In the genomic region with DNA sequence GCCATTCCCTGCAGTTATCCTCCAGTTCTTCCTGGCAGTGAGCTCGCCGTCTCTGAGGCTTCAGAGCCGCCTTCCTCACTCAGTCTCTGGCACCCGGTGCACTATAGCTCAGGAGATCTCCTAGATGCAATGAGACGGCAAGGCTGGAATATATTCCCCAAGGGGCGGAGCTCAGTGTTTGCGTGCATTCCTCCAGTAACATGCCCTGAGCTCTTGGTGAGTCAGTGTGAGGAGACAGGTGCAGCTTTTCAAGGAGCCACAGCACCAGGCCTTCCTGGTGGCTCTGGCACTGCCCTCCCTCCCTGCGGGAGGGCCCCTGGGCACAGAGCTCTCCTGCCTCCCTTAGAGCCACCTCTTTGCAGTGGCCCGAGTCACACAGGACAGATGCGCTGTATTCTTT, we compare ENCODE assay signal across 20 cellular contexts.
A peak's percentile ranks its signal among the peaks of the same experiment; 100 is the strongest.
DNase-seq lines count a peak whose midpoint lies in the region; ATAC-seq and TF ChIP-seq lines count a peak whose summit lies in the region.
"Had no signal": no experiment of that assay in that cellular context is flagged by ENCODE, and none has a peak within 500 bp of the region (broad histone marks: within the 10 kb centered on the region; RNA-seq: fewer than 3 reads in every experiment).

No MANE protein-coding gene starts in this region.

- H3K4me1 ChIP-seq in mammary epithelial cell (ENCODE audit: insufficient read depth, low read length) (no peaks in the 10 kb centered on the region), upper lobe of right lung (no peaks in the 10 kb centered on the region), spleen (no peaks in the 10 kb centered on the region)
- H3K4me1 ChIP-seq: body of pancreas, colonic mucosa, vagina had no signal

- in situ Hi-C loops in T47D (cut with HindIII; ENCODE audit: low pct_unique_long_range_greater_than_20kb, low sequenced_read_pairs) (no loop called here), mammary epithelial cell (cut with MboI; ENCODE audit: low sequenced_read_pairs in 2 of 2) (no loop called here)

- intact Hi-C loops in mammary epithelial cell (cut with micrococcal nuclease): no loop called here
- intact Hi-C loops in left colon (cut with DNase I, micrococcal nuclease): no loop called here
- intact Hi-C loops in upper lobe of right lung (cut with DNase I): no loop called here
- intact Hi-C loops in spleen (cut with DNase I; ENCODE audit: low total_unique reads): no loop called here

- H3K4me3 ChIP-seq in mammary epithelial cell (replicated peaks in 1 of 3; ENCODE audit: insufficient read depth in 1 of 3, low read depth in 2 of 3, low read length in 3 of 3) (no peak overlapping the region), upper lobe of right lung (no peak overlapping the region), spleen (no peak overlapping the region)
- H3K4me3 ChIP-seq: body of pancreas, colonic mucosa, smooth muscle cell, vagina had no signal

- ATAC-seq in left colon (peak; percentile 28), upper lobe of right lung (peak; percentile 16), GM18520 (IDR thresholded peaks at IDR 0.05; ENCODE audit: unreplicated experiment) (no peak)
- ATAC-seq: body of pancreas; natural killer cell treated with Interleukin-12 subunit alpha and Interleukin-12 subunit beta and Interleukin-15 and Interleukin-18, amount 100 ng/mL, for 72 hours had no signal

- H3K9me3 ChIP-seq in mammary epithelial cell (replicated peaks; ENCODE audit: insufficient read depth, low read length) (peaks cover 35% of the 10 kb centered on the region), upper lobe of right lung (no peaks in the 10 kb centered on the region), spleen (no peaks in the 10 kb centered on the region)
- H3K9me3 ChIP-seq: body of pancreas, colonic mucosa, vagina had no signal

- H3K9ac ChIP-seq in mammary epithelial cell (ENCODE audit: insufficient read depth, low read length): no peak overlapping the region

- H3K27ac ChIP-seq in mammary epithelial cell (ENCODE audit: insufficient read depth, low read depth, low read length) (no peak overlapping the region), RWPE1 (no peak overlapping the region), upper lobe of right lung (no peak overlapping the region), spleen (no peak overlapping the region)
- H3K27ac ChIP-seq: body of pancreas, C4-2B, colonic mucosa, vagina had no signal

- TF ChIP-seq POLR2A in spleen (IDR thresholded peaks at IDR 0.05): no peak

- no peak overlapping the region for H2AFZ ChIP-seq in mammary epithelial cell (ENCODE audit: low read depth, low read length)

- DNase-seq in T47D (ENCODE audit: low read depth in 1 of 2, low spot score in 1 of 2): peak; percentile 80 to 84
- no peak for DNase-seq in mammary epithelial cell
- peak; percentile 71 for DNase-seq in RWPE1 (ENCODE audit: low spot score)
- no peak for DNase-seq in left colon
- DNase-seq in upper lobe of right lung: no peak
- DNase-seq in spleen: no peak
- no peak for DNase-seq in activated naive CD4-positive, alpha-beta T cell treated with Interleukin-2 at 50 U/mL for 16 hours
- DNase-seq: activated naive CD8-positive, alpha-beta T cell treated with anti-CD3 and anti-CD28 coated beads, Interleukin-2, amount 10 ng/mL, durations not matched to agents 7 days and 5 days; colonic mucosa; DMS153; NCI-H1105 treated with DMSO at 0.1 percent for 48 hours; NCI-H2171; NCI-H748 treated with DMSO at 0.1 percent for 48 hours; stimulated activated CD8-positive, alpha-beta memory T cell treated with anti-CD3 and anti-CD28 coated beads, Interleukin-4, amount 100 ng/mL, for 48 hours had no signal

- no peaks in the 10 kb centered on the region for H3K27me3 ChIP-seq in mammary epithelial cell (ENCODE audit: insufficient read depth, low read length)
- no peaks in the 10 kb centered on the region for H3K27me3 ChIP-seq in upper lobe of right lung
- H3K27me3 ChIP-seq in spleen (replicated peaks in 1 of 7): no peaks in the 10 kb centered on the region
- H3K27me3 ChIP-seq: body of pancreas, colonic mucosa, vagina had no signal

- H3K79me2 ChIP-seq in mammary epithelial cell (ENCODE audit: insufficient read depth, low read length): no peaks in the 10 kb centered on the region

- no peak overlapping the region for H3K4me2 ChIP-seq in mammary epithelial cell (ENCODE audit: insufficient read depth, low read depth, low read length)
- H3K4me2 ChIP-seq: smooth muscle cell had no signal

- H4K20me1 ChIP-seq in mammary epithelial cell (ENCODE audit: insufficient read depth, low read length): no peaks in the 10 kb centered on the region

- H3K36me3 ChIP-seq in mammary epithelial cell (ENCODE audit: insufficient read depth, low read length) (no peaks in the 10 kb centered on the region), upper lobe of right lung (no peaks in the 10 kb centered on the region), spleen (peaks cover 0 to 4% (median 0%) of the 10 kb centered on the region in 6 donors)
- H3K36me3 ChIP-seq: colonic mucosa, vagina had no signal

- BruUV-seq in mammary epithelial cell (replicated peaks; lab: Mats Ljungman, UMichigan): no TSS peak

- POLR2A ChIA-PET in RWPE1 (lab: Yijun Ruan, JAX; ENCODE audit: low non-redundant PET): interaction anchor here (0.6 kb wide), 1 partner anchor 17 kb away, joined by 3 read pairs; no protein-coding TSS in a partner anchor

- TF ChIP-seq CTCF in mammary epithelial cell (conservative IDR thresholded peaks at IDR 0.05 in 1 of 2, IDR thresholded peaks at IDR 0.05 in 1 of 2; ENCODE audit: extremely low read depth in 1 of 2, insufficient read depth in 1 of 2, low read depth in 1 of 2, low read length in 2 of 2): no peak
- no peak for TF ChIP-seq CTCF in RWPE1 (conservative IDR thresholded peaks at IDR 0.05; ENCODE audit: low read depth)
- TF ChIP-seq CTCF in upper lobe of right lung (IDR thresholded peaks at IDR 0.05): no peak
- TF ChIP-seq CTCF in spleen (IDR thresholded peaks at IDR 0.05 in 8 of 11, conservative IDR thresholded peaks at IDR 0.05 in 3 of 11): no peak

- CTCF ChIA-PET in mammary epithelial cell (lab: Charles Lee; ENCODE audit: low non-redundant PET) (interaction anchor here (0.6 kb wide), 1 partner anchor 834 kb away, joined by 3 read pairs; no protein-coding TSS in a partner anchor), RWPE1 (lab: Yijun Ruan, JAX) (interaction anchor here (0.6 to 0.7 kb wide), 2 partner anchors 935 to 997 kb away, joined by 4 to 9 read pairs; no protein-coding TSS in a partner anchor)

- dilution Hi-C loops in mammary epithelial cell (cut with HindIII; ENCODE audit: low sequenced_read_pairs): no loop called here

- WGBS in mammary epithelial cell (ENCODE audit: low coverage, missing lambda C conversion rate): 85% methylated on average over 10 of the region's 10 CpGs
- 90 to 95% (median 92%) methylated on average over 9 to 10 of the region's 10 CpGs for WGBS in spleen, 5 donors

Comparison
In these comparisons a context has a peak if more than half of its experiments do, and no peak if none do; other contexts are left out.
1. DNase-seq: peak in T47D (2 of 2) and RWPE1 (single experiment); none in mammary epithelial cell (single experiment), left colon (0 of 2), upper lobe of right lung (single experiment), spleen (single experiment) and activated naive CD4-positive, alpha-beta T cell treated with Interleukin-2 at 50 U/mL for 16 hours (single experiment).